ENCODE assay signal across 1 cellular context in the genomic region with DNA sequence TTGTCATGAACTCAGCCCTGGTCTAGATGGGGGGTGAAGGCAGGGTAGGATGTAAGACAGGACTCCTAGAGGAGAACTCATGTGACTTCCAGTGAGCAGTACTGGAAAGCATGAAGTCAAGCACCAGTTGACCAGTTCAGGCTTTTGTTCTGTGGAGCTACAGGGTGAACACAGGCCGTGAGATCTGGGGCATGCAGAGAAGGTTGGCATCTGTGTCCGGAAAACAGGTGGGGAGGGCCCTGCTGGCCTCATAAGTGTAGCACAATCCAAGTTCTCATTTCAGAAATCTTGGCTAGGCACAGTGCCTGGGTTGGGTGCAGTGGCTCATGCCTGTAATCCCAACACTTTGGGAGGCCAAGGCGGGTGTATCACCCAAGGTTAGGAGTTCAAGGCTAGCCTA.
TF ChIP-seq lines count a peak whose summit lies in the region.

No MANE protein-coding gene starts in this region.

TF ChIP-seq in H1, 55 proteins besides CTCF, POLR2A, EP300 and RAD21:
- TF ChIP-seq SIX5 (IDR thresholded peaks at IDR 0.05; ENCODE audit: low read depth, low read length) (no peak), TEAD4 (IDR thresholded peaks at IDR 0.05; ENCODE audit: low read depth, low read length) (no peak), PHF8 (conservative IDR thresholded peaks at IDR 0.05; ENCODE audit: low read depth, low read length) (no peak), NRF1 (IDR thresholded peaks at IDR 0.05; ENCODE audit: low read depth, low read length) (no peak), SRF (IDR thresholded peaks at IDR 0.05; ENCODE audit: low read depth, low read length) (no peak), RNF2 (IDR thresholded peaks at IDR 0.05; ENCODE audit: borderline replicate concordance, low read depth, low read length, missing control alignments, poor library complexity, severe bottlenecking) (no peak), RBBP5 (IDR thresholded peaks at IDR 0.05; ENCODE audit: borderline replicate concordance, low read depth, low read length) (no peak), BACH1 (IDR thresholded peaks at IDR 0.05; ENCODE audit: low read length) (no peak), CEBPB (IDR thresholded peaks at IDR 0.05; ENCODE audit: low read depth, low read length) (no peak), JUND (IDR thresholded peaks at IDR 0.05; ENCODE audit: low read length) (no peak), RXRA (IDR thresholded peaks at IDR 0.05; ENCODE audit: insufficient read depth, low read depth, low read length) (no peak), POU5F1 (IDR thresholded peaks at IDR 0.05; ENCODE audit: low read depth, low read length) (no peak), CBX5 (IDR thresholded peaks at IDR 0.05; ENCODE audit: low read depth, low read length) (no peak), KDM1A (IDR thresholded peaks at IDR 0.05; ENCODE audit: borderline replicate concordance, low read length) (no peak), BCL11A (IDR thresholded peaks at IDR 0.05; ENCODE audit: low read depth in 2 of 2, low read length in 2 of 2) (no peak), NANOG (IDR thresholded peaks at IDR 0.05; ENCODE audit: insufficient read depth, low read depth, low read length, poor library complexity, severe bottlenecking) (no peak), TAF1 (IDR thresholded peaks at IDR 0.05; ENCODE audit: low read depth, low read length) (no peak), GTF2F1 (IDR thresholded peaks at IDR 0.05; ENCODE audit: borderline replicate concordance, low read depth, low read length) (no peak), JUN (IDR thresholded peaks at IDR 0.05; ENCODE audit: low read depth, low read length) (no peak), HDAC2 (IDR thresholded peaks at IDR 0.05; ENCODE audit: borderline replicate concordance in 1 of 2, low read depth in 2 of 2, low read length in 2 of 2) (no peak)
TF ChIP-seq in H1: peak in this region for 0.
